Comparison of ENCODE assay signal across 1 cellular context in genomic region chr14:76761198-76761848, GRCh38.
A peak's percentile ranks its signal among the peaks of the same experiment; 100 is the strongest.
TF ChIP-seq lines count a peak whose summit lies in the region.

Gene VASH1 (plus strand): TSS chr14:76761468. CDS start chr14:76762822, 1,354 bp downstream.

TF ChIP-seq in HepG2, 621 proteins besides CTCF, POLR2A, EP300 and RAD21 (continued from another document and continues in another):
- TF ChIP-seq TFDP2 (CRISPR knock-in tag; IDR thresholded peaks at IDR 0.05) (peak; percentile 23), ATF6 (CRISPR knock-in tag; conservative IDR thresholded peaks at IDR 0.05) (no peak), ZNF407 (CRISPR knock-in tag; IDR thresholded peaks at IDR 0.05; ENCODE audit: not compliant biosample characterization) (no peak), KDM4B (CRISPR knock-in tag; IDR thresholded peaks at IDR 0.05) (no peak), CREB1 (IDR thresholded peaks at IDR 0.05) (no peak), CREB1 (CRISPR knock-in tag; IDR thresholded peaks at IDR 0.05) (no peak), NCOR1 (IDR thresholded peaks at IDR 0.05; ENCODE audit: borderline replicate concordance, low read length) (no peak), ARNT2 (CRISPR knock-in tag; IDR thresholded peaks at IDR 0.05; ENCODE audit: low read depth) (peak; percentile 71), ZSCAN9 (CRISPR knock-in tag; IDR thresholded peaks at IDR 0.05; ENCODE audit: borderline replicate concordance) (no peak), ZNF343 (CRISPR knock-in tag; IDR thresholded peaks at IDR 0.05) (no peak), ZNF580 (CRISPR knock-in tag; IDR thresholded peaks at IDR 0.05; ENCODE audit: borderline replicate concordance, low read depth) (no peak), PHF8 (CRISPR knock-in tag; IDR thresholded peaks at IDR 0.05) (peak; percentile 19; the same call in 1 of the 2 replicates), ZNF841 (CRISPR knock-in tag; IDR thresholded peaks at IDR 0.05; ENCODE audit: borderline replicate concordance) (no peak), KLF9 (CRISPR knock-in tag; IDR thresholded peaks at IDR 0.05; ENCODE audit: low read depth) (no peak), ZSCAN21 (CRISPR knock-in tag; IDR thresholded peaks at IDR 0.05; ENCODE audit: borderline replicate concordance) (peak; percentile 25; the same call in 1 of the 2 replicates), ZSCAN30 (CRISPR knock-in tag; IDR thresholded peaks at IDR 0.05) (no peak), FOSL2 (CRISPR knock-in tag; IDR thresholded peaks at IDR 0.05) (no peak), ZGPAT (CRISPR knock-in tag; IDR thresholded peaks at IDR 0.05) (0 out of 2 replicates have a peak, but pooled peaks have one; percentile 26), TCF7L2 (IDR thresholded peaks at IDR 0.05; ENCODE audit: low read depth, low read length) (no peak), ZNF383 (CRISPR knock-in tag; IDR thresholded peaks at IDR 0.05; ENCODE audit: borderline replicate concordance) (no peak), CHD2 (IDR thresholded peaks at IDR 0.05; ENCODE audit: low read depth, low read length) (no peak), ZNF12 (CRISPR knock-in tag; IDR thresholded peaks at IDR 0.05) (no peak), FOXA1 (IDR thresholded peaks at IDR 0.05) (no peak), FOXA1 (CRISPR knock-in tag; IDR thresholded peaks at IDR 0.05) (no peak), KDM2A (CRISPR knock-in tag; IDR thresholded peaks at IDR 0.05; ENCODE audit: borderline replicate concordance, low read depth) (peak; percentile 40; the same call in 1 of the 2 replicates), JUN (CRISPR knock-in tag; IDR thresholded peaks at IDR 0.05) (no peak), ZNF740 (CRISPR knock-in tag; IDR thresholded peaks at IDR 0.05) (peak; percentile 83; the same call in 1 of the 2 replicates), ZNF3 (CRISPR knock-in tag; IDR thresholded peaks at IDR 0.05) (no peak), ZNF569 (CRISPR knock-in tag; IDR thresholded peaks at IDR 0.05; ENCODE audit: borderline replicate concordance) (no peak), ZNF788 (CRISPR knock-in tag; IDR thresholded peaks at IDR 0.05; ENCODE audit: borderline replicate concordance) (no peak), ISX (CRISPR knock-in tag; conservative IDR thresholded peaks at IDR 0.05) (no peak), NFKBIZ (CRISPR knock-in tag; IDR thresholded peaks at IDR 0.05) (no peak), ZNF543 (CRISPR knock-in tag; IDR thresholded peaks at IDR 0.05) (no peak), ZNF142 (CRISPR knock-in tag; IDR thresholded peaks at IDR 0.05) (no peak), TIGD3 (CRISPR knock-in tag; IDR thresholded peaks at IDR 0.05; ENCODE audit: borderline replicate concordance) (no peak), GFI1 (CRISPR knock-in tag; IDR thresholded peaks at IDR 0.05; ENCODE audit: borderline replicate concordance) (no peak)
